In genomic region chr2:229486673-229487072, GRCh38 we compare ENCODE assay signal across 23 cellular contexts.
DNase-seq lines count a peak whose midpoint lies in the region; ATAC-seq and TF ChIP-seq lines count a peak whose summit lies in the region.
"Had no signal": no experiment of that assay in that cellular context is flagged by ENCODE, and none has a peak within 500 bp of the region (broad histone marks: within the 10 kb centered on the region; RNA-seq: fewer than 3 reads in every experiment).

No MANE protein-coding gene starts in this region.

- no peak overlapping the region for H3K4me3 Mint-ChIP-seq in endodermal cell

- H3K27ac Mint-ChIP-seq in endodermal cell = no peak overlapping the region

- intact Hi-C loops in lower lobe of right lung (cut with DNase I) = no loop called here

- no peak for TF ChIP-seq POLR2A in erythroblast (IDR thresholded peaks at IDR 0.05; ENCODE audit: low read length)

- peaks cover 61% of the 10 kb centered on the region for H3K4me1 ChIP-seq in BLaER1
- peaks cover 18% of the 10 kb centered on the region for H3K4me1 ChIP-seq in HUES48 (ENCODE audit: control insufficient read depth, insufficient read depth, low read length)
- H3K4me1 ChIP-seq in endodermal cell (ENCODE audit: control insufficient read depth, insufficient read depth, low read length) = no peaks in the 10 kb centered on the region
- H3K4me1 ChIP-seq in lower lobe of right lung = no peaks in the 10 kb centered on the region
- H3K4me1 ChIP-seq: Peyer's patch, SJSA1 had no signal

- WGBS in endodermal cell (ENCODE audit: insufficient coverage in 1 of 2, insufficient read length in 1 of 2), 2 experiments = 43 to 70% methylated on average over 1 to 3 of the region's 3 CpGs

- H3K9me3 ChIP-seq in BLaER1 (peaks cover 24% of the 10 kb centered on the region), HUES48 (ENCODE audit: control insufficient read depth, insufficient read depth, low read length) (peaks cover 5% of the 10 kb centered on the region; the same call in 1 of the 2 replicates), endodermal cell (ENCODE audit: control insufficient read depth, low read length) (peaks cover 13% of the 10 kb centered on the region), lower lobe of right lung (no peaks in the 10 kb centered on the region)
- H3K9me3 ChIP-seq: Peyer's patch, SJSA1 had no signal

- peak overlapping the region; percentile 42; the same call in 1 of the 2 replicates for H3K9ac ChIP-seq in BLaER1
- no peak overlapping the region for H3K9ac ChIP-seq in HUES48 (ENCODE audit: low read depth, low read length)
- no peak overlapping the region for H3K9ac ChIP-seq in endodermal cell (ENCODE audit: extremely low read depth, low read length, poor library complexity, severe bottlenecking)

- H3K36me3 ChIP-seq in BLaER1 = no peaks in the 10 kb centered on the region
- no peaks in the 10 kb centered on the region for H3K36me3 ChIP-seq in HUES48 (ENCODE audit: control insufficient read depth, insufficient read depth, low read length)
- no peaks in the 10 kb centered on the region for H3K36me3 ChIP-seq in endodermal cell (ENCODE audit: control insufficient read depth, insufficient read depth, low read length)
- no peaks in the 10 kb centered on the region for H3K36me3 ChIP-seq in lower lobe of right lung
- H3K36me3 ChIP-seq: Peyer's patch, SJSA1 had no signal

- H3K27me3 Mint-ChIP-seq in endodermal cell (ENCODE audit: insufficient read depth) = no peaks in the 10 kb centered on the region

- no peak for TF ChIP-seq CTCF in endodermal cell (conservative IDR thresholded peaks at IDR 0.05)
- TF ChIP-seq CTCF in lower lobe of right lung (IDR thresholded peaks at IDR 0.05) = no peak

- peak overlapping the region; percentile 82 for H3K4me2 ChIP-seq in BLaER1

- no peaks in the 10 kb centered on the region for H3K36me3 Mint-ChIP-seq in endodermal cell (ENCODE audit: low read depth)

- peak overlapping the region; percentile 67 for H3K27ac ChIP-seq in BLaER1
- peak overlapping the region; percentile 57 for H3K27ac ChIP-seq in HUES48 (ENCODE audit: low read depth, low read length)
- no peak overlapping the region for H3K27ac ChIP-seq in endodermal cell (ENCODE audit: low read depth, low read length)
- H3K27ac ChIP-seq in lower lobe of right lung = no peak overlapping the region
- H3K27ac ChIP-seq: C4-2B, HL-60, Peyer's patch, SJSA1 had no signal

- peak; percentile 69 for DNase-seq in endodermal cell
- peak; percentile 37 for DNase-seq in iPS-NIHi7 (ENCODE audit: extremely low spot score)
- no peak for DNase-seq in erythroblast (lab: John Stamatoyannopoulos, UW)
- DNase-seq in lower lobe of right lung = no peak
- DNase-seq: 8988T; DMS53; KBM-7; NCI-H1092; NCI-H1436; NCI-H187 treated with DMSO at 0.1 percent for 48 hours; NCI-H2107; NCI-H2227 treated with DMSO at 0.1 percent for 48 hours; NCI-H510A; NCI-H748 treated with DMSO at 0.1 percent for 48 hours; NK-92 treated with Interleukin-12 subunit alpha and Interleukin-12 subunit beta, amount 100 ng/mL, for 24 hours; Peyer's patch had no signal

- H3K4me1 Mint-ChIP-seq in endodermal cell = peaks cover 9% of the 10 kb centered on the region

- no peaks in the 10 kb centered on the region for H4K20me1 ChIP-seq in BLaER1

- H3K4me3 ChIP-seq in BLaER1 = peak overlapping the region; percentile 23; the same call in 1 of the 2 replicates
- H3K4me3 ChIP-seq in HUES48 (ENCODE audit: low read depth, low read length) = 0 out of 2 replicates have a peak overlapping the region, but pooled peaks have one; percentile 5
- no peak overlapping the region for H3K4me3 ChIP-seq in endodermal cell (ENCODE audit: low read length)
- no peak overlapping the region for H3K4me3 ChIP-seq in lower lobe of right lung
- H3K4me3 ChIP-seq: Peyer's patch, SJSA1 had no signal

- H3K9me3 Mint-ChIP-seq in endodermal cell = peaks cover 17% of the 10 kb centered on the region

- ATAC-seq in GM21360 (IDR thresholded peaks at IDR 0.05; ENCODE audit: unreplicated experiment) (no peak), lower lobe of right lung (no peak)
- ATAC-seq: HCT116 had no signal

- no peaks in the 10 kb centered on the region for H3K27me3 ChIP-seq in BLaER1
- H3K27me3 ChIP-seq in HUES48 (ENCODE audit: control insufficient read depth, insufficient read depth, low read length) = no peaks in the 10 kb centered on the region
- H3K27me3 ChIP-seq in endodermal cell (ENCODE audit: control insufficient read depth, insufficient read depth, low read length, poor library complexity, severe bottlenecking) = no peaks in the 10 kb centered on the region
- H3K27me3 ChIP-seq in lower lobe of right lung (ENCODE audit: low read depth) = no peaks in the 10 kb centered on the region
- H3K27me3 ChIP-seq: Peyer's patch had no signal

Comparison
In these comparisons a context has a peak if more than half of its experiments do, and no peak if none do; other contexts are left out.
1. H3K27ac ChIP-seq: peak in BLaER1 (single experiment) and HUES48 (single experiment); none in endodermal cell (single experiment) and lower lobe of right lung (single experiment).
2. H3K4me3 ChIP-seq: peak in BLaER1 (single experiment) and HUES48 (single experiment); none in endodermal cell (single experiment) and lower lobe of right lung (single experiment).
3. DNase-seq: peak in endodermal cell (single experiment) and iPS-NIHi7 (single experiment); none in erythroblast (0 of 2) and lower lobe of right lung (single experiment).